27 cellular contexts compared by ENCODE assay signal in genomic region chr22:23529166-23530103, GRCh38. TPM values are rescaled to one million over a fixed set of nuclear protein-coding genes. Genes with fewer than 3 reads are reported as not detected.
DNase-seq lines count a peak whose midpoint lies in the region; ATAC-seq and TF ChIP-seq lines count a peak whose summit lies in the region.
"Had no signal": no experiment of that assay in that cellular context is flagged by ENCODE, and none has a peak within 500 bp of the region (broad histone marks: within the 10 kb centered on the region; RNA-seq: fewer than 3 reads in every experiment).

No MANE protein-coding gene starts in this region.

- H3K27ac Mint-ChIP-seq in chondrocyte (ENCODE audit: unreplicated experiment): no peak overlapping the region

- no peak for ATAC-seq in HG02970 (IDR thresholded peaks at IDR 0.05; ENCODE audit: low FRiP score, unreplicated experiment)
- ATAC-seq: activated CD4-positive, CD25-positive, alpha-beta regulatory T cell treated with anti-CD3 and anti-CD28 coated beads, Interleukin-2, amount 50 U/mL, for 24 hours; left ventricle myocardium superior; right cardiac atrium had no signal

- 75 to 83% methylated on average over 12 of the region's 12 CpGs for WGBS in sigmoid colon, 2 donors

- DNase-seq in GM10266 (ENCODE audit: extremely low spot score) (peak; percentile 3), chondrocyte (ENCODE audit: low spot score) (peak; percentile 53), mesenteric fat pad (ENCODE audit: low spot score) (peak; percentile 64), sigmoid colon (peak; percentile 55), COLO668 (lab: John Stamatoyannopoulos, UW; ENCODE audit: unreplicated experiment) (no peak), cerebellum (ENCODE audit: low spot score) (no peak), KBM-7 (no peak)
- DNase-seq: activated CD8-positive, alpha-beta memory T cell treated with anti-CD3 and anti-CD28 coated beads for 24 hours; activated naive CD4-positive, alpha-beta T cell treated with Interleukin-2 at 50 U/mL for 16 hours; activated T-cell treated with anti-CD3 and anti-CD28 coated beads, Interleukin-2, amount 50 U/mL, for 48 hours; erythroblast; foreskin fibroblast; left ventricle myocardium superior; NCI-H187; NCI-H345; nucleus accumbens; SHP77; stimulated activated CD8-positive, alpha-beta memory T cell treated with anti-CD3 and anti-CD28 coated beads, Interleukin-4, amount 100 ng/mL, for 48 hours; SW 1271 had no signal

- H3K4me1 Mint-ChIP-seq in chondrocyte (ENCODE audit: low read depth): no peaks in the 10 kb centered on the region

- H3K27me3 ChIP-seq in sigmoid colon: no peaks in the 10 kb centered on the region
- H3K27me3 ChIP-seq: cardiac muscle cell had no signal

- no peak for TF ChIP-seq POLR2A in sigmoid colon (IDR thresholded peaks at IDR 0.05)

- H3K4me1 ChIP-seq in sigmoid colon: peaks cover 0 to 4% (median 0%) of the 10 kb centered on the region in 4 donors

- no peaks in the 10 kb centered on the region for H3K36me3 ChIP-seq in sigmoid colon
- H3K36me3 ChIP-seq: cardiac muscle cell had no signal

- no peak overlapping the region for H3K27ac ChIP-seq in sigmoid colon
- H3K27ac ChIP-seq: cardiac muscle cell, KMS-11 had no signal

- H3K4me3 Mint-ChIP-seq in chondrocyte (ENCODE audit: unreplicated experiment): no peak overlapping the region

- peaks cover 4% of the 10 kb centered on the region for H3K27me3 Mint-ChIP-seq in chondrocyte (ENCODE audit: low read depth)

- intact Hi-C loops in sigmoid colon (cut with DNase I): loop anchor here (10.0 kb wide), 3 partner anchors 95 to 355 kb away; no protein-coding TSS in a partner anchor

- in situ Hi-C loops in KBM-7 (cut with MboI; ENCODE audit: low pct_unique_long_range_greater_than_20kb, low sequenced_read_pairs): no loop called here

- H3K9me3 Mint-ChIP-seq in chondrocyte (ENCODE audit: low read depth): no peaks in the 10 kb centered on the region

- H3K4me3 ChIP-seq in sigmoid colon: no peak overlapping the region
- H3K4me3 ChIP-seq: cardiac muscle cell had no signal

- H3K36me3 Mint-ChIP-seq in chondrocyte (ENCODE audit: low read depth): peaks cover 3% of the 10 kb centered on the region

- TF ChIP-seq EP300 in sigmoid colon (IDR thresholded peaks at IDR 0.05): no peak

- TF ChIP-seq CTCF in GM10266 (IDR thresholded peaks at IDR 0.05; ENCODE audit: control insufficient read depth, insufficient read depth, low read depth, missing control alignments) (no peak), chondrocyte (IDR thresholded peaks at IDR 0.05) (no peak), sigmoid colon (IDR thresholded peaks at IDR 0.05) (no peak)

- no peaks in the 10 kb centered on the region for H3K9me3 ChIP-seq in sigmoid colon

RNA-seq across cellular contexts. Expression of gene IGLL1, which starts 50.7 kb away (rescaled TPM):
- total RNA-seq in chondrocyte: not detected in 3 replicates
- total RNA-seq in mesenteric fat pad: not detected
- not detected for total RNA-seq in sigmoid colon
- polyA plus RNA-seq in sigmoid colon: not detected
- total RNA-seq in cerebellum: not detected
- total RNA-seq: cardiac muscle cell, G401, HT1080, left ventricle myocardium superior, right cardiac atrium, urinary bladder had no signal
- polyA plus RNA-seq: cardiac muscle cell, right cardiac atrium, urinary bladder had no signal

Comparison
In these comparisons a context has a peak if more than half of its experiments do, and no peak if none do; other contexts are left out.
1. DNase-seq: peak in GM10266 (single experiment), chondrocyte (single experiment), mesenteric fat pad (single experiment) and sigmoid colon (single experiment); none in COLO668 (single experiment), cerebellum (single experiment) and KBM-7 (single experiment).